ENCODE assay signal across 1 cellular context in the genomic region with DNA sequence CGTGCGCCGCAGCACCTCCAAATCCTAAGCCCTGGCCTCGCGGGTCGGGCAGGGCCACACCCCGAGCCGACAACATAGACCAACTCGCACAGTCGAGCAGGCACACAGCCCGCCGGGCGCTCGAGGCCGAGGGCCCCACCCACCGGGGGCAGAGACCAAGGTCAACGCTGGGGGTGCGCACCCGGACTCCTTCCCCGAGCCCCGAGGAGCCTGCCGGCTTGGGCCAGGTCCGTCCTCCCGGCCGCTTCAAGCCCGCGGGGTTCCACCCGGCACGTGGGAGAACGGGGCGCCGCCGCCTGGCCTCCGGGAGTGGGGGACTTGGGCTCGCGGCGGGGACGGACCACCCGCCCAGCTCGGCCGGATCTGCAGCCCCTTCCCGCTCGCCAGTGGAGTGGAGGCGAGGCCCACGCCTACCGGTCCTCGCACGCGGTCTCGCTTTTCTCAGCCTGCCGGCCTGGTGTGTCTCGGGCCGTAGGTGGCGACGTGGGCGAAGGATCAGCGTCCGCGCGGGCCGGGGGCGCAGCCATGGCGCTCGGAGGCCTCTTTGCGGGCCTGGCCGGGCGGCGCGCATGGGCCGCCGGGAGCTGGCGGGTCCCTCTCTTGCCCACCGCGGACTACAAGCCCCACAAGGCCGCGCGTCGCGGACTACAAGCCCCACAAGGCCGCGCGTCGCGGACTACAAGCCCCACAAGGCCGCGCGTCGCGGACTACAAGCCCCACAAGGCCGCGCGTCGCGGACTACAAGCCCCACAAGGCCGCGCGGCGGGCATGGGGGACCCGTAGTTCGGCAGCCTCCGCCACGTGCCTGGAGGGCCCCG.
A peak's percentile ranks its signal among the peaks of the same experiment; 100 is the strongest.
TF ChIP-seq lines count a peak whose summit lies in the region.

A gene (minus strand): TSS at position 571 of the 818 bp plus-strand sequence. CDS start 44 bp downstream, at position 527.

TF ChIP-seq in WTC11, 78 proteins besides CTCF, POLR2A, EP300 and RAD21 (continued from another document and continues in another):
- TF ChIP-seq, protein P1, sequence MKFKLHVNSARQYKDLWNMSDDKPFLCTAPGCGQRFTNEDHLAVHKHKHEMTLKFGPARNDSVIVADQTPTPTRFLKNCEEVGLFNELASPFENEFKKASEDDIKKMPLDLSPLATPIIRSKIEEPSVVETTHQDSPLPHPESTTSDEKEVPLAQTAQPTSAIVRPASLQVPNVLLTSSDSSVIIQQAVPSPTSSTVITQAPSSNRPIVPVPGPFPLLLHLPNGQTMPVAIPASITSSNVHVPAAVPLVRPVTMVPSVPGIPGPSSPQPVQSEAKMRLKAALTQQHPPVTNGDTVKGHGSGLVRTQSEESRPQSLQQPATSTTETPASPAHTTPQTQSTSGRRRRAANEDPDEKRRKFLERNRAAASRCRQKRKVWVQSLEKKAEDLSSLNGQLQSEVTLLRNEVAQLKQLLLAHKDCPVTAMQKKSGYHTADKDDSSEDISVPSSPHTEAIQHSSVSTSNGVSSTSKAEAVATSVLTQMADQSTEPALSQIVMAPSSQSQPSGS (CRISPR knock-in tag; IDR thresholded peaks at IDR 0.05; ENCODE audit: borderline replicate concordance, low read depth) = no peak
- TF ChIP-seq, protein P2, sequence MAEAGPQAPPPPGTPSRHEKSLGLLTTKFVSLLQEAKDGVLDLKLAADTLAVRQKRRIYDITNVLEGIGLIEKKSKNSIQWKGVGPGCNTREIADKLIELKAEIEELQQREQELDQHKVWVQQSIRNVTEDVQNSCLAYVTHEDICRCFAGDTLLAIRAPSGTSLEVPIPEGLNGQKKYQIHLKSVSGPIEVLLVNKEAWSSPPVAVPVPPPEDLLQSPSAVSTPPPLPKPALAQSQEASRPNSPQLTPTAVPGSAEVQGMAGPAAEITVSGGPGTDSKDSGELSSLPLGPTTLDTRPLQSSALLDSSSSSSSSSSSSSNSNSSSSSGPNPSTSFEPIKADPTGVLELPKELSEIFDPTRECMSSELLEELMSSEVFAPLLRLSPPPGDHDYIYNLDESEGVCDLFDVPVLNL (CRISPR knock-in tag; IDR thresholded peaks at IDR 0.05; ENCODE audit: borderline replicate concordance, low read depth) = peak; percentile 76; the same call in 1 of the 2 replicates
- TF ChIP-seq ZNF121 (CRISPR knock-in tag; IDR thresholded peaks at IDR 0.05) (no peak), ZNF317 (CRISPR knock-in tag; IDR thresholded peaks at IDR 0.05; ENCODE audit: borderline replicate concordance, low read depth) (no peak; the same call in 1 of the 2 replicates), SP1 (CRISPR knock-in tag; conservative IDR thresholded peaks at IDR 0.05) (peak; percentile 93), ZNF138 (CRISPR knock-in tag; conservative IDR thresholded peaks at IDR 0.05) (0 out of 2 replicates have a peak, but pooled peaks have one; percentile 15), ELF4 (CRISPR knock-in tag; IDR thresholded peaks at IDR 0.05; ENCODE audit: low read depth) (no peak), ZNF232 (CRISPR knock-in tag; IDR thresholded peaks at IDR 0.05) (no peak), EMX1 (CRISPR knock-in tag; IDR thresholded peaks at IDR 0.05) (0 out of 2 replicates have a peak, but pooled peaks have one; percentile 23), KAT7 (CRISPR knock-in tag; IDR thresholded peaks at IDR 0.05; ENCODE audit: borderline replicate concordance) (peak; percentile 83; the same call in 1 of the 2 replicates), NR3C1 (CRISPR knock-in tag; conservative IDR thresholded peaks at IDR 0.05; ENCODE audit: low read depth) (no peak), FOXJ3 (CRISPR knock-in tag; IDR thresholded peaks at IDR 0.05; ENCODE audit: borderline replicate concordance) (no peak), ZNF396 (CRISPR knock-in tag; IDR thresholded peaks at IDR 0.05; ENCODE audit: borderline replicate concordance) (no peak), RELA (CRISPR knock-in tag; IDR thresholded peaks at IDR 0.05; ENCODE audit: borderline replicate concordance) (peak; percentile 90), GRHL2 (CRISPR knock-in tag; IDR thresholded peaks at IDR 0.05; ENCODE audit: insufficient replicate concordance, severe bottlenecking) (no peak), GABPB1 (CRISPR knock-in tag; IDR thresholded peaks at IDR 0.05) (peak; percentile 49), CREM (CRISPR knock-in tag; IDR thresholded peaks at IDR 0.05) (peak; percentile 33; the same call in 1 of the 2 replicates), CBFB (CRISPR knock-in tag; IDR thresholded peaks at IDR 0.05; ENCODE audit: low read depth) (no peak; the same call in 1 of the 2 replicates), FOXP1 (CRISPR knock-in tag; IDR thresholded peaks at IDR 0.05; ENCODE audit: borderline replicate concordance) (peak; percentile 80; the same call in 1 of the 2 replicates), SOX15 (CRISPR knock-in tag; IDR thresholded peaks at IDR 0.05) (no peak), GTF2I (CRISPR knock-in tag; conservative IDR thresholded peaks at IDR 0.05) (no peak), SMAD4 (CRISPR knock-in tag; IDR thresholded peaks at IDR 0.05) (no peak), ETV6 (CRISPR knock-in tag; IDR thresholded peaks at IDR 0.05) (peak; percentile 53; the same call in 1 of the 2 replicates), HMGA2 (CRISPR knock-in tag; IDR thresholded peaks at IDR 0.05) (no peak), FOXK1 (CRISPR knock-in tag; IDR thresholded peaks at IDR 0.05) (peak; percentile 87), IRF2 (CRISPR knock-in tag; IDR thresholded peaks at IDR 0.05; ENCODE audit: borderline replicate concordance, low read depth) (no peak)
- TF ChIP-seq, protein P3, sequence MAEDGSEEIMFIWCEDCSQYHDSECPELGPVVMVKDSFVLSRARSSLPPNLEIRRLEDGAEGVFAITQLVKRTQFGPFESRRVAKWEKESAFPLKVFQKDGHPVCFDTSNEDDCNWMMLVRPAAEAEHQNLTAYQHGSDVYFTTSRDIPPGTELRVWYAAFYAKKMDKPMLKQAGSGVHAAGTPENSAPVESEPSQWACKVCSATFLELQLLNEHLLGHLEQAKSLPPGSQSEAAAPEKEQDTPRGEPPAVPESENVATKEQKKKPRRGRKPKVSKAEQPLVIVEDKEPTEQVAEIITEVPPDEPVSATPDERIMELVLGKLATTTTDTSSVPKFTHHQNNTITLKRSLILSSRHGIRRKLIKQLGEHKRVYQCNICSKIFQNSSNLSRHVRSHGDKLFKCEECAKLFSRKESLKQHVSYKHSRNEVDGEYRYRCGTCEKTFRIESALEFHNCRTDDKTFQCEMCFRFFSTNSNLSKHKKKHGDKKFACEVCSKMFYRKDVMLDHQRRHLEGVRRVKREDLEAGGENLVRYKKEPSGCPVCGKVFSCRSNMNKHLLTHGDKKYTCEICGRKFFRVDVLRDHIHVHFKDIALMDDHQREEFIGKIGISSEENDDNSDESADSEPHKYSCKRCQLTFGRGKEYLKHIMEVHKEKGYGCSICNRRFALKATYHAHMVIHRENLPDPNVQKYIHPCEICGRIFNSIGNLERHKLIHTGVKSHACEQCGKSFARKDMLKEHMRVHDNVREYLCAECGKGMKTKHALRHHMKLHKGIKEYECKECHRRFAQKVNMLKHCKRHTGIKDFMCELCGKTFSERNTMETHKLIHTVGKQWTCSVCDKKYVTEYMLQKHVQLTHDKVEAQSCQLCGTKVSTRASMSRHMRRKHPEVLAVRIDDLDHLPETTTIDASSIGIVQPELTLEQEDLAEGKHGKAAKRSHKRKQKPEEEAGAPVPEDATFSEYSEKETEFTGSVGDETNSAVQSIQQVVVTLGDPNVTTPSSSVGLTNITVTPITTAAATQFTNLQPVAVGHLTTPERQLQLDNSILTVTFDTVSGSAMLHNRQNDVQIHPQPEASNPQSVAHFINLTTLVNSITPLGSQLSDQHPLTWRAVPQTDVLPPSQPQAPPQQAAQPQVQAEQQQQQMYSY (CRISPR knock-in tag; IDR thresholded peaks at IDR 0.05) = no peak
- TF ChIP-seq, protein P4, sequence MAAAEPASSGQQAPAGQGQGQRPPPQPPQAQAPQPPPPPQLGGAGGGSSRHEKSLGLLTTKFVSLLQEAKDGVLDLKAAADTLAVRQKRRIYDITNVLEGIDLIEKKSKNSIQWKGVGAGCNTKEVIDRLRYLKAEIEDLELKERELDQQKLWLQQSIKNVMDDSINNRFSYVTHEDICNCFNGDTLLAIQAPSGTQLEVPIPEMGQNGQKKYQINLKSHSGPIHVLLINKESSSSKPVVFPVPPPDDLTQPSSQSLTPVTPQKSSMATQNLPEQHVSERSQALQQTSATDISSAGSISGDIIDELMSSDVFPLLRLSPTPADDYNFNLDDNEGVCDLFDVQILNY (CRISPR knock-in tag; IDR thresholded peaks at IDR 0.05) = peak; percentile 83; the same call in 1 of the 2 replicates
- TF ChIP-seq, protein P5, sequence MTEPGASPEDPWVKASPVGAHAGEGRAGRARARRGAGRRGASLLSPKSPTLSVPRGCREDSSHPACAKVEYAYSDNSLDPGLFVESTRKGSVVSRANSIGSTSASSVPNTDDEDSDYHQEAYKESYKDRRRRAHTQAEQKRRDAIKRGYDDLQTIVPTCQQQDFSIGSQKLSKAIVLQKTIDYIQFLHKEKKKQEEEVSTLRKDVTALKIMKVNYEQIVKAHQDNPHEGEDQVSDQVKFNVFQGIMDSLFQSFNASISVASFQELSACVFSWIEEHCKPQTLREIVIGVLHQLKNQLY (CRISPR knock-in tag; IDR thresholded peaks at IDR 0.05) = no peak
- TF ChIP-seq, protein P6, sequence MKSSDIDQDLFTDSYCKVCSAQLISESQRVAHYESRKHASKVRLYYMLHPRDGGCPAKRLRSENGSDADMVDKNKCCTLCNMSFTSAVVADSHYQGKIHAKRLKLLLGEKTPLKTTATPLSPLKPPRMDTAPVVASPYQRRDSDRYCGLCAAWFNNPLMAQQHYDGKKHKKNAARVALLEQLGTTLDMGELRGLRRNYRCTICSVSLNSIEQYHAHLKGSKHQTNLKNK (CRISPR knock-in tag; IDR thresholded peaks at IDR 0.05) = no peak
- TF ChIP-seq, protein P7, sequence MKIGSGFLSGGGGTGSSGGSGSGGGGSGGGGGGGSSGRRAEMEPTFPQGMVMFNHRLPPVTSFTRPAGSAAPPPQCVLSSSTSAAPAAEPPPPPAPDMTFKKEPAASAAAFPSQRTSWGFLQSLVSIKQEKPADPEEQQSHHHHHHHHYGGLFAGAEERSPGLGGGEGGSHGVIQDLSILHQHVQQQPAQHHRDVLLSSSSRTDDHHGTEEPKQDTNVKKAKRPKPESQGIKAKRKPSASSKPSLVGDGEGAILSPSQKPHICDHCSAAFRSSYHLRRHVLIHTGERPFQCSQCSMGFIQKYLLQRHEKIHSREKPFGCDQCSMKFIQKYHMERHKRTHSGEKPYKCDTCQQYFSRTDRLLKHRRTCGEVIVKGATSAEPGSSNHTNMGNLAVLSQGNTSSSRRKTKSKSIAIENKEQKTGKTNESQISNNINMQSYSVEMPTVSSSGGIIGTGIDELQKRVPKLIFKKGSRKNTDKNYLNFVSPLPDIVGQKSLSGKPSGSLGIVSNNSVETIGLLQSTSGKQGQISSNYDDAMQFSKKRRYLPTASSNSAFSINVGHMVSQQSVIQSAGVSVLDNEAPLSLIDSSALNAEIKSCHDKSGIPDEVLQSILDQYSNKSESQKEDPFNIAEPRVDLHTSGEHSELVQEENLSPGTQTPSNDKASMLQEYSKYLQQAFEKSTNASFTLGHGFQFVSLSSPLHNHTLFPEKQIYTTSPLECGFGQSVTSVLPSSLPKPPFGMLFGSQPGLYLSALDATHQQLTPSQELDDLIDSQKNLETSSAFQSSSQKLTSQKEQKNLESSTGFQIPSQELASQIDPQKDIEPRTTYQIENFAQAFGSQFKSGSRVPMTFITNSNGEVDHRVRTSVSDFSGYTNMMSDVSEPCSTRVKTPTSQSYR (CRISPR knock-in tag; IDR thresholded peaks at IDR 0.05) = no peak
- TF ChIP-seq, protein P8, sequence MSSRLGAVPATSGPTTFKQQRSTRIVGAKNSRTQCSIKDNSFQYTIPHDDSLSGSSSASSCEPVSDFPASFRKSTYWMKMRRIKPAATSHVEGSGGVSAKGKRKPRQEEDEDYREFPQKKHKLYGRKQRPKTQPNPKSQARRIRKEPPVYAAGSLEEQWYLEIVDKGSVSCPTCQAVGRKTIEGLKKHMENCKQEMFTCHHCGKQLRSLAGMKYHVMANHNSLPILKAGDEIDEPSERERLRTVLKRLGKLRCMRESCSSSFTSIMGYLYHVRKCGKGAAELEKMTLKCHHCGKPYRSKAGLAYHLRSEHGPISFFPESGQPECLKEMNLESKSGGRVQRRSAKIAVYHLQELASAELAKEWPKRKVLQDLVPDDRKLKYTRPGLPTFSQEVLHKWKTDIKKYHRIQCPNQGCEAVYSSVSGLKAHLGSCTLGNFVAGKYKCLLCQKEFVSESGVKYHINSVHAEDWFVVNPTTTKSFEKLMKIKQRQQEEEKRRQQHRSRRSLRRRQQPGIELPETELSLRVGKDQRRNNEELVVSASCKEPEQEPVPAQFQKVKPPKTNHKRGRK (CRISPR knock-in tag; IDR thresholded peaks at IDR 0.05; ENCODE audit: borderline replicate concordance) = 0 out of 2 replicates have a peak, but pooled peaks have one; percentile 58
- TF ChIP-seq, protein P9, sequence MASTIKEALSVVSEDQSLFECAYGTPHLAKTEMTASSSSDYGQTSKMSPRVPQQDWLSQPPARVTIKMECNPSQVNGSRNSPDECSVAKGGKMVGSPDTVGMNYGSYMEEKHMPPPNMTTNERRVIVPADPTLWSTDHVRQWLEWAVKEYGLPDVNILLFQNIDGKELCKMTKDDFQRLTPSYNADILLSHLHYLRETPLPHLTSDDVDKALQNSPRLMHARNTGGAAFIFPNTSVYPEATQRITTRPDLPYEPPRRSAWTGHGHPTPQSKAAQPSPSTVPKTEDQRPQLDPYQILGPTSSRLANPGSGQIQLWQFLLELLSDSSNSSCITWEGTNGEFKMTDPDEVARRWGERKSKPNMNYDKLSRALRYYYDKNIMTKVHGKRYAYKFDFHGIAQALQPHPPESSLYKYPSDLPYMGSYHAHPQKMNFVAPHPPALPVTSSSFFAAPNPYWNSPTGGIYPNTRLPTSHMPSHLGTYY (CRISPR knock-in tag; IDR thresholded peaks at IDR 0.05) = no peak
- TF ChIP-seq, protein P10, sequence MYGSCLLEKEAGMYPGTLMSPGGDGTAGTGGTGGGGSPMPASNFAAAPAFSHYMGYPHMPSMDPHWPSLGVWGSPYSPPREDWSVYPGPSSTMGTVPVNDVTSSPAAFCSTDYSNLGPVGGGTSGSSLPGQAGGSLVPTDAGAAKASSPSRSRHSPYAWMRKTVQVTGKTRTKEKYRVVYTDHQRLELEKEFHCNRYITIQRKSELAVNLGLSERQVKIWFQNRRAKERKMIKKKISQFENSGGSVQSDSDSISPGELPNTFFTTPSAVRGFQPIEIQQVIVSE (CRISPR knock-in tag; IDR thresholded peaks at IDR 0.05; ENCODE audit: borderline replicate concordance) = no peak
- TF ChIP-seq, protein P11, sequence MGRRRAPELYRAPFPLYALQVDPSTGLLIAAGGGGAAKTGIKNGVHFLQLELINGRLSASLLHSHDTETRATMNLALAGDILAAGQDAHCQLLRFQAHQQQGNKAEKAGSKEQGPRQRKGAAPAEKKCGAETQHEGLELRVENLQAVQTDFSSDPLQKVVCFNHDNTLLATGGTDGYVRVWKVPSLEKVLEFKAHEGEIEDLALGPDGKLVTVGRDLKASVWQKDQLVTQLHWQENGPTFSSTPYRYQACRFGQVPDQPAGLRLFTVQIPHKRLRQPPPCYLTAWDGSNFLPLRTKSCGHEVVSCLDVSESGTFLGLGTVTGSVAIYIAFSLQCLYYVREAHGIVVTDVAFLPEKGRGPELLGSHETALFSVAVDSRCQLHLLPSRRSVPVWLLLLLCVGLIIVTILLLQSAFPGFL (CRISPR knock-in tag; IDR thresholded peaks at IDR 0.05; ENCODE audit: borderline replicate concordance) = peak; percentile 69; the same call in 1 of the 2 replicates
